ENCODE assay signal across 20 cellular contexts in genomic region chr7:5470721-5471311, GRCh38. TPM values are rescaled to one million over a fixed set of nuclear protein-coding genes. Genes with fewer than 3 reads are reported as not detected.
DNase-seq lines count a peak whose midpoint lies in the region; ATAC-seq, FAIRE-seq and TF ChIP-seq lines count a peak whose summit lies in the region.
"Had no signal": no experiment of that assay in that cellular context is flagged by ENCODE, and none has a peak within 500 bp of the region (broad histone marks: within the 10 kb centered on the region; RNA-seq: fewer than 3 reads in every experiment).

No MANE protein-coding gene starts in this region.

- H3K79me2 ChIP-seq in HepG2 (ENCODE audit: insufficient read depth, low read length): no peaks in the 10 kb centered on the region

- no peak overlapping the region for H3K27ac ChIP-seq in liver (ENCODE audit: low read depth in 1 of 2, low read length in 2 of 2)
- no peak overlapping the region for H3K27ac ChIP-seq in HepG2 (ENCODE audit: extremely low read length, insufficient read depth, low read length)
- H3K27ac ChIP-seq in heart right ventricle: no peak overlapping the region
- H3K27ac ChIP-seq: Peyer's patch, skin epidermis, stomach had no signal

- in situ Hi-C loops in HepG2 (cut with HindIII; ENCODE audit: extremely low pct_ligation_motif_present, low pct_unique_long_range_greater_than_20kb): loop anchor here (25.0 kb wide), 2 partner anchors 234 to 334 kb away; no protein-coding TSS in a partner anchor

- H3K9ac ChIP-seq in liver (ENCODE audit: low read depth in 1 of 2, low read length in 2 of 2): no peak overlapping the region
- no peak overlapping the region for H3K9ac ChIP-seq in HepG2 (ENCODE audit: insufficient read depth, low read depth, low read length)

- intact Hi-C loops in HepG2 (cut with micrococcal nuclease; ENCODE audit: unreplicated experiment): no loop called here
- intact Hi-C loops in heart right ventricle (cut with DNase I): no loop called here

- no peak overlapping the region for H2AFZ ChIP-seq in HepG2 (ENCODE audit: low read length)

- no peaks in the 10 kb centered on the region for H4K20me1 ChIP-seq in HepG2 (ENCODE audit: insufficient read depth, low read length)

- no TSS peak for BruUV-seq in HepG2 (replicated peaks; lab: Mats Ljungman, UMichigan)

- no peak for ATAC-seq in HepG2
- peak; percentile 63 to 90 (median 84) for ATAC-seq in heart right ventricle
- ATAC-seq: left colon had no signal

- TF ChIP-seq CTCF in liver (IDR thresholded peaks at IDR 0.05; ENCODE audit: low read depth, low read length, missing input control) (no peak), HepG2 (CRISPR knock-in tag; IDR thresholded peaks at IDR 0.05) (no peak), heart right ventricle (IDR thresholded peaks at IDR 0.05) (no peak)

- H3K4me2 ChIP-seq in HepG2 (ENCODE audit: low read depth, low read length): no peak overlapping the region

- no peak for TF ChIP-seq EP300 in HepG2 (IDR thresholded peaks at IDR 0.05; ENCODE audit: low read depth in 2 of 2, low read length in 2 of 2)
- TF ChIP-seq EP300 in HepG2 (CRISPR knock-in tag; IDR thresholded peaks at IDR 0.05; ENCODE audit: borderline replicate concordance): no peak

- H3K27me3 ChIP-seq in liver (ENCODE audit: control insufficient read depth in 4 of 4, insufficient read depth in 4 of 4, low read length in 3 of 4): no peaks in the 10 kb centered on the region
- no peaks in the 10 kb centered on the region for H3K27me3 ChIP-seq in HepG2 (ENCODE audit: control insufficient read depth in 1 of 2, insufficient read depth in 2 of 2, low read length in 2 of 2)
- H3K27me3 ChIP-seq in heart right ventricle: no peaks in the 10 kb centered on the region
- H3K27me3 ChIP-seq: Peyer's patch, stomach had no signal

- no peak for TF ChIP-seq POLR2A in HepG2 (IDR thresholded peaks at IDR 0.05; ENCODE audit: insufficient read depth in 1 of 2, low read depth in 2 of 2, low read length in 2 of 2)

- no peaks in the 10 kb centered on the region for H3K4me1 ChIP-seq in liver (ENCODE audit: control insufficient read depth in 4 of 4, insufficient read depth in 4 of 4, low read length in 3 of 4)
- H3K4me1 ChIP-seq in HepG2 (ENCODE audit: insufficient read depth, low read length): peaks cover 7% of the 10 kb centered on the region
- peaks cover 0 to 9% (median 0%) of the 10 kb centered on the region in 9 donors for H3K4me1 ChIP-seq in heart right ventricle
- H3K4me1 ChIP-seq: Peyer's patch had no signal

- 78% methylated on average over 33 of the region's 33 CpGs for WGBS in liver
- WGBS in HepG2 (ENCODE audit: low lambda C conversion rate): 84% methylated on average over 19 of the region's 33 CpGs
- 62 to 67% methylated on average over 32 to 33 of the region's 33 CpGs for WGBS in heart right ventricle, 2 donors

- no peak for FAIRE-seq in HepG2 (lab: Jason Lieb, UNC)
- FAIRE-seq: bronchial epithelial cell, D721Med, G401.6, H54 had no signal

- DNase-seq in HepG2 (ENCODE audit: low spot score) (no peak), heart right ventricle (peak in 1 of 2 donors; percentile 64), occipital lobe (lab: John Stamatoyannopoulos, UW) (peak; percentile 16), GM03348 (ENCODE audit: low spot score) (no peak)
- DNase-seq in activated CD8-positive, alpha-beta memory T cell treated with anti-CD3 and anti-CD28 coated beads, Interleukin-2, amount 50 U/mL, for 48 hours: no peak
- DNase-seq in activated naive CD4-positive, alpha-beta T cell treated with anti-CD3 and anti-CD28 coated beads, Interleukin-2, amount 50 U/mL, for 16 hours: no peak
- no peak for DNase-seq in stimulated activated CD4-positive, alpha-beta T cell treated with anti-CD3 and anti-CD28 coated beads, Interleukin-15, amount 100 ng/mL, for 24 hours
- DNase-seq: activated naive CD8-positive, alpha-beta T cell treated with anti-CD3 and anti-CD28 coated beads, Interleukin-2, amount 10 ng/mL, durations not matched to agents 7 days and 5 days; left colon; NCI-H146; NCI-H774; Peyer's patch; stimulated activated CD4-positive, alpha-beta T cell treated with anti-CD3 and anti-CD28 coated beads, Interleukin-4, amount 100 ng/mL, for 1 hour; stomach had no signal

- TF ChIP-seq RAD21 in liver (IDR thresholded peaks at IDR 0.05) (no peak), HepG2 (CRISPR knock-in tag; IDR thresholded peaks at IDR 0.05) (no peak)

- POLR2A ChIA-PET in HepG2 (lab: Yijun Ruan, JAX): no interaction called here

- H3K36me3 ChIP-seq in liver (ENCODE audit: control insufficient read depth in 4 of 4, insufficient read depth in 3 of 4, low read depth in 1 of 4, low read length in 3 of 4): no peaks in the 10 kb centered on the region
- no peaks in the 10 kb centered on the region for H3K36me3 ChIP-seq in HepG2 (replicated peaks in 1 of 2; ENCODE audit: control insufficient read depth in 1 of 2, insufficient read depth in 2 of 2, low read length in 2 of 2)
- no peaks in the 10 kb centered on the region for H3K36me3 ChIP-seq in heart right ventricle
- H3K36me3 ChIP-seq: Peyer's patch, stomach had no signal

- peaks cover 0 to 4% (median 0%) of the 10 kb centered on the region in 4 donors for H3K9me3 ChIP-seq in liver (ENCODE audit: control insufficient read depth in 4 of 4, low read length in 3 of 4)
- no peaks in the 10 kb centered on the region for H3K9me3 ChIP-seq in HepG2 (ENCODE audit: low read length)
- peaks cover 0 to 8% (median 0%) of the 10 kb centered on the region in 11 donors for H3K9me3 ChIP-seq in heart right ventricle
- H3K9me3 ChIP-seq: Peyer's patch had no signal

- no peak overlapping the region for H3K4me3 ChIP-seq in liver (ENCODE audit: low read depth in 1 of 3, low read length in 3 of 3)
- no peak overlapping the region for H3K4me3 ChIP-seq in HepG2 (replicated peaks in 1 of 3; ENCODE audit: insufficient read depth in 1 of 3, low read depth in 2 of 3, low read length in 3 of 3)
- no peak overlapping the region for H3K4me3 ChIP-seq in heart right ventricle
- H3K4me3 ChIP-seq: Peyer's patch, skin epidermis, stomach had no signal

- CTCF ChIA-PET in HepG2 (lab: Yijun Ruan, JAX; ENCODE audit: low intra/inter-chr PET ratio, low total read pairs): no interaction called here

RNA-seq across cellular contexts. Expression of gene FBXL18, which starts 42.8 kb away (rescaled TPM):
- 1 to 10 TPM; 4.6 to 5.4 TPM for total RNA-seq in liver
- polyA plus RNA-seq in liver: 1 to 10 TPM; 1.7 to 2.7 TPM
- total RNA-seq in HepG2 (2016; rRNA removed; fragmentation: Illumina TruSeq; extraction: Trizol): 3.9 TPM in 2 replicates
- 1.1 and 1.6 TPM in 2 replicates for total RNA-seq in HepG2 (2016; cell fraction: cytosol; rRNA removed; fragmentation: Illumina TruSeq; extraction: Trizol; ENCODE audit: low read depth)
- total RNA-seq in HepG2 (2016; cell fraction: insoluble cytoplasmic fraction; rRNA removed; fragmentation: Illumina TruSeq; extraction: Trizol): 3.7 and 4.0 TPM in 2 replicates
- 1.5 and 2.0 TPM in 2 replicates for total RNA-seq in HepG2 (2016; cell fraction: membrane; rRNA removed; fragmentation: Illumina TruSeq; extraction: Trizol)
- total RNA-seq in HepG2 (2016; cell fraction: nucleus; rRNA removed; fragmentation: Illumina TruSeq; extraction: Trizol): 2.9 and 3.3 TPM in 2 replicates
- 1.1 and 1.5 TPM in 2 replicates for polyA plus RNA-seq in HepG2 (2011; rRNA removed)
- polyA plus RNA-seq in HepG2 (2011; cell fraction: cytosol; rRNA removed): 0.63 and 1.1 TPM in 2 replicates
- polyA plus RNA-seq in HepG2 (2011; cell fraction: nucleus; rRNA removed): 4.2 and 7.3 TPM in 2 replicates
- polyA plus RNA-seq in HepG2 (2012): 1.5 and 2.0 TPM in 2 replicates
- polyA plus RNA-seq in HepG2 (2016; cell fraction: cytosol; fragmentation: Illumina TruSeq; extraction: Trizol; ENCODE audit: low read depth): 0.17 and 0.19 TPM in 2 replicates
- polyA plus RNA-seq in HepG2 (2016; cell fraction: insoluble cytoplasmic fraction; fragmentation: Illumina TruSeq; extraction: Trizol; ENCODE audit: low read depth): 1.4 and 2.4 TPM in 2 replicates
- 0.11 and 0.30 TPM in 2 replicates for polyA plus RNA-seq in HepG2 (2016; cell fraction: membrane; fragmentation: Illumina TruSeq; extraction: Trizol; ENCODE audit: low read depth)
- polyA plus RNA-seq in HepG2 (2016; cell fraction: nucleus; fragmentation: Illumina TruSeq; extraction: Trizol; ENCODE audit: insufficient read depth, low read depth): 2.1 and 2.5 TPM in 2 replicates
- polyA minus RNA-seq in HepG2 (2011; rRNA and poly(A)+ RNA removed; ENCODE audit: low replicate concordance): 9.2 and 12.0 TPM in 2 replicates
- 3.7 and 4.0 TPM in 2 replicates for polyA minus RNA-seq in HepG2 (2011; cell fraction: cytosol; rRNA and poly(A)+ RNA removed)
- 4.1 and 4.5 TPM in 2 replicates for polyA minus RNA-seq in HepG2 (2011; cell fraction: nucleus; rRNA and poly(A)+ RNA removed)
- 1 to 10 TPM; 5.2 to 7.9 (median 6.8) TPM for total RNA-seq in heart right ventricle
- polyA plus RNA-seq in heart right ventricle: 1 to 10 TPM; 1.5 to 2.0 TPM
- total RNA-seq in occipital lobe: 3.6 TPM

RNA-seq across cellular contexts. Expression of gene TNRC18, which starts 47.2 kb away (rescaled TPM):
- 10 to 100 TPM; 25.1 to 37.1 TPM for total RNA-seq in liver
- 10 to 100 TPM in 1 of 2 donors, 1 to 10 TPM in 1; 2.3 to 15.7 TPM for polyA plus RNA-seq in liver
- total RNA-seq in HepG2 (2016; rRNA removed; fragmentation: Illumina TruSeq; extraction: Trizol): 12.8 and 17.4 TPM in 2 replicates
- 4.9 and 7.1 TPM in 2 replicates for total RNA-seq in HepG2 (2016; cell fraction: cytosol; rRNA removed; fragmentation: Illumina TruSeq; extraction: Trizol; ENCODE audit: low read depth)
- 12.8 and 21.5 TPM in 2 replicates for total RNA-seq in HepG2 (2016; cell fraction: insoluble cytoplasmic fraction; rRNA removed; fragmentation: Illumina TruSeq; extraction: Trizol)
- 4.9 and 5.6 TPM in 2 replicates for total RNA-seq in HepG2 (2016; cell fraction: membrane; rRNA removed; fragmentation: Illumina TruSeq; extraction: Trizol)
- 28.3 and 34.0 TPM in 2 replicates for total RNA-seq in HepG2 (2016; cell fraction: nucleus; rRNA removed; fragmentation: Illumina TruSeq; extraction: Trizol)
- polyA plus RNA-seq in HepG2 (2011; rRNA removed): 10.9 and 11.7 TPM in 2 replicates
- 8.6 and 11.8 TPM in 2 replicates for polyA plus RNA-seq in HepG2 (2011; cell fraction: cytosol; rRNA removed)
- 65.7 and 102 TPM in 2 replicates for polyA plus RNA-seq in HepG2 (2011; cell fraction: nucleus; rRNA removed)
- polyA plus RNA-seq in HepG2 (2012): 40.6 and 53.7 TPM in 2 replicates
- 0.71 and 1.3 TPM in 2 replicates for polyA plus RNA-seq in HepG2 (2016; cell fraction: cytosol; fragmentation: Illumina TruSeq; extraction: Trizol; ENCODE audit: low read depth)
- polyA plus RNA-seq in HepG2 (2016; cell fraction: insoluble cytoplasmic fraction; fragmentation: Illumina TruSeq; extraction: Trizol; ENCODE audit: low read depth): 16.6 and 19.8 TPM in 2 replicates
- polyA plus RNA-seq in HepG2 (2016; cell fraction: membrane; fragmentation: Illumina TruSeq; extraction: Trizol; ENCODE audit: low read depth): 0.82 and 1.2 TPM in 2 replicates
- 58.8 and 59.2 TPM in 2 replicates for polyA plus RNA-seq in HepG2 (2016; cell fraction: nucleus; fragmentation: Illumina TruSeq; extraction: Trizol; ENCODE audit: insufficient read depth, low read depth)
- polyA minus RNA-seq in HepG2 (2011; rRNA and poly(A)+ RNA removed; ENCODE audit: low replicate concordance): 11.2 and 51.4 TPM in 2 replicates
- 44.7 and 49.3 TPM in 2 replicates for polyA minus RNA-seq in HepG2 (2011; cell fraction: cytosol; rRNA and poly(A)+ RNA removed)
- polyA minus RNA-seq in HepG2 (2011; cell fraction: nucleus; rRNA and poly(A)+ RNA removed): 49.2 and 54.8 TPM in 2 replicates
- total RNA-seq in heart right ventricle: 10 to 100 TPM; 26.4 to 42.3 (median 31.6) TPM
- 10 to 100 TPM; 10.1 to 28.8 TPM for polyA plus RNA-seq in heart right ventricle
- 50.1 TPM for total RNA-seq in occipital lobe

RNA-seq across cellular contexts. Expression of gene ACTB, which starts 59.6 kb away (rescaled TPM):
- total RNA-seq in liver (1,000 to 10,000 TPM in 1 of 2 donors, 100 to 1,000 TPM in 1; 890 to 1,625 TPM), HepG2 (2016; rRNA removed; fragmentation: Illumina TruSeq; extraction: Trizol) (983 and 1,099 TPM in 2 replicates), heart right ventricle (1,000 to 10,000 TPM in 2 of 10 donors, 100 to 1,000 TPM in 8; 477 to 1,905 (median 620) TPM), occipital lobe (1,571 TPM)
- polyA plus RNA-seq in liver (1,000 to 10,000 TPM; 1,432 to 1,671 TPM), HepG2 (2011; rRNA removed) (984 and 1,160 TPM in 2 replicates), heart right ventricle (1,000 to 10,000 TPM; 1,890 to 3,093 TPM)
- 406 and 413 TPM in 2 replicates for total RNA-seq in HepG2 (2016; cell fraction: cytosol; rRNA removed; fragmentation: Illumina TruSeq; extraction: Trizol; ENCODE audit: low read depth)
- total RNA-seq in HepG2 (2016; cell fraction: insoluble cytoplasmic fraction; rRNA removed; fragmentation: Illumina TruSeq; extraction: Trizol): 966 and 972 TPM in 2 replicates
- total RNA-seq in HepG2 (2016; cell fraction: membrane; rRNA removed; fragmentation: Illumina TruSeq; extraction: Trizol): 815 and 929 TPM in 2 replicates
- 668 and 755 TPM in 2 replicates for total RNA-seq in HepG2 (2016; cell fraction: nucleus; rRNA removed; fragmentation: Illumina TruSeq; extraction: Trizol)
- polyA plus RNA-seq in HepG2 (2011; cell fraction: cytosol; rRNA removed): 567 and 620 TPM in 2 replicates
- 1,565 and 1,995 TPM in 2 replicates for polyA plus RNA-seq in HepG2 (2011; cell fraction: nucleus; rRNA removed)
- polyA plus RNA-seq in HepG2 (2012): 984 and 1,070 TPM in 2 replicates
- 510 and 558 TPM in 2 replicates for polyA plus RNA-seq in HepG2 (2016; cell fraction: cytosol; fragmentation: Illumina TruSeq; extraction: Trizol; ENCODE audit: low read depth)
- polyA plus RNA-seq in HepG2 (2016; cell fraction: insoluble cytoplasmic fraction; fragmentation: Illumina TruSeq; extraction: Trizol; ENCODE audit: low read depth): 1,764 and 2,207 TPM in 2 replicates
- 1,095 and 1,097 TPM in 2 replicates for polyA plus RNA-seq in HepG2 (2016; cell fraction: membrane; fragmentation: Illumina TruSeq; extraction: Trizol; ENCODE audit: low read depth)
- polyA plus RNA-seq in HepG2 (2016; cell fraction: nucleus; fragmentation: Illumina TruSeq; extraction: Trizol; ENCODE audit: insufficient read depth, low read depth): 1,747 and 1,824 TPM in 2 replicates
- polyA minus RNA-seq in HepG2 (2011; rRNA and poly(A)+ RNA removed; ENCODE audit: low replicate concordance): 2,677 and 2,857 TPM in 2 replicates
- polyA minus RNA-seq in HepG2 (2011; cell fraction: cytosol; rRNA and poly(A)+ RNA removed): 1,014 and 1,055 TPM in 2 replicates
- 329 and 574 TPM in 2 replicates for polyA minus RNA-seq in HepG2 (2011; cell fraction: nucleus; rRNA and poly(A)+ RNA removed)
